In the genomic region with DNA sequence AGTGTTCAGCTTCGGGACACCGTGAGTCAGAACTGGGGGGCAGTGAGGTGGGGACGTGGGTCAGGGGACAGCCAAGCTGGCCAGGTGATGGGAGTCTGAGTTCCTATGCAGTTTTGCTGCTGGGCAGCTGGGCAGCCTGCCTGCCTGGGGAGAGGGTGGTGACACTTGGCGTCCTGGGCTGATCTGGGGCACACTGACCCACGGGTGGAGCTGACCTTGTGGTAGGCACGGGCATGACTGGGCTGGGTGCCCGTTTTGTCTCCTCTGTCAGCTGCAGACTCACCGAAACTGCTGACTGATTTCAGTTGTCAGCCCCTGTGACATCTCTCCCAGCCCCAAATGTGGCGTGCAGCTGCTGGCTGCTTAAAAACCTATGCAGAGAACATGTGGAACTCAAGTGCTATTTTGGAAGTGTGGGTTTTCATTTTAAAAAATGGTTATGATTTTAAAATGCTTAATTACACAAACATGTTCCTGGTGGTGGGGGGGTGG, we compare ENCODE assay signal across 9 cellular contexts. TPM values are rescaled to one million over a fixed set of nuclear protein-coding genes. Genes with fewer than 3 reads are reported as not detected.
A peak's percentile ranks its signal among the peaks of the same experiment; 100 is the strongest.
DNase-seq lines count a peak whose midpoint lies in the region; ATAC-seq and TF ChIP-seq lines count a peak whose summit lies in the region.
"Had no signal": no experiment of that assay in that cellular context is flagged by ENCODE, and none has a peak within 500 bp of the region (broad histone marks: within the 10 kb centered on the region; RNA-seq: fewer than 3 reads in every experiment).

No MANE protein-coding gene starts in this region.

- H3K4me3 ChIP-seq in body of pancreas (no peak overlapping the region), neuron (ENCODE audit: low read length) (peak overlapping the region; percentile 23), brain microvascular endothelial cell (ENCODE audit: low read depth, low read length) (no peak overlapping the region)
- H3K4me3 ChIP-seq: SK-N-MC had no signal

- ATAC-seq in HG03439 (IDR thresholded peaks at IDR 0.05; ENCODE audit: unreplicated experiment) (peak; percentile 96), body of pancreas (peak; percentile 88)

- DNase-seq in activated CD4-positive, alpha-beta T cell treated with anti-CD3 and anti-CD28 coated beads for 48 hours = peak; percentile 9
- no peak for DNase-seq in activated CD4-positive, alpha-beta T cell treated with anti-CD3 and anti-CD28 coated beads, Interleukin-2, amount 10 ng/mL, durations not matched to agents 24 days and 14 days
- DNase-seq in body of pancreas (peak; percentile 57 to 82 (median 72)), brain microvascular endothelial cell (no peak), SW 1271 (lab: John Stamatoyannopoulos, UW) (no peak), NCI-H2196 (lab: John Stamatoyannopoulos, UW; ENCODE audit: unreplicated experiment) (no peak)

- no peak for TF ChIP-seq POLR2A in body of pancreas (IDR thresholded peaks at IDR 0.05)

- H3K4me1 ChIP-seq in body of pancreas (peaks cover 14% of the 10 kb centered on the region), neuron (ENCODE audit: insufficient read depth, low read length) (peaks cover 45% of the 10 kb centered on the region)

- no peaks in the 10 kb centered on the region for H3K36me3 Mint-ChIP-seq in activated CD4-positive, alpha-beta T cell treated with anti-CD3 and anti-CD28 coated beads, Interleukin-2, amount 10 ng/mL, durations not matched to agents 24 days and 14 days (ENCODE audit: low read depth)

- no peak overlapping the region for H2AFZ ChIP-seq in neuron (ENCODE audit: low read depth, low read length)

- H3K4me3 Mint-ChIP-seq in activated CD4-positive, alpha-beta T cell treated with anti-CD3 and anti-CD28 coated beads, Interleukin-2, amount 10 ng/mL, durations not matched to agents 24 days and 14 days = no peak overlapping the region

- H3K27ac ChIP-seq in body of pancreas = peak overlapping the region in 1 of 4 donors; percentile 23
- H3K27ac ChIP-seq in brain microvascular endothelial cell = no peak overlapping the region
- H3K27ac ChIP-seq: SK-N-MC had no signal

- H3K36me3 ChIP-seq in body of pancreas (replicated peaks in 1 of 2; ENCODE audit: insufficient read depth in 1 of 2, low read depth in 2 of 2) (no peaks in the 10 kb centered on the region), neuron (ENCODE audit: insufficient read depth, low read length) (no peaks in the 10 kb centered on the region), brain microvascular endothelial cell (replicated peaks) (no peaks in the 10 kb centered on the region)

- no peak overlapping the region for H3K27ac Mint-ChIP-seq in activated CD4-positive, alpha-beta T cell treated with anti-CD3 and anti-CD28 coated beads, Interleukin-2, amount 10 ng/mL, durations not matched to agents 24 days and 14 days

- H3K4me1 Mint-ChIP-seq in activated CD4-positive, alpha-beta T cell treated with anti-CD3 and anti-CD28 coated beads, Interleukin-2, amount 10 ng/mL, durations not matched to agents 24 days and 14 days = peaks cover 5% of the 10 kb centered on the region

- intact Hi-C loops in activated CD4-positive, alpha-beta T cell treated with anti-CD3 and anti-CD28 coated beads, Interleukin-2, amount 10 ng/mL, durations not matched to agents 24 days and 14 days (cut with micrococcal nuclease) = no loop called here
- intact Hi-C loops in body of pancreas (cut with DNase I) = loop anchor here (10.0 kb wide), 1 partner anchor 46 kb away; no protein-coding TSS in a partner anchor

- peaks cover 12% of the 10 kb centered on the region for H3K27me3 Mint-ChIP-seq in activated CD4-positive, alpha-beta T cell treated with anti-CD3 and anti-CD28 coated beads, Interleukin-2, amount 10 ng/mL, durations not matched to agents 24 days and 14 days

- no peaks in the 10 kb centered on the region for H3K9me3 Mint-ChIP-seq in activated CD4-positive, alpha-beta T cell treated with anti-CD3 and anti-CD28 coated beads, Interleukin-2, amount 10 ng/mL, durations not matched to agents 24 days and 14 days

- in situ Hi-C loops in brain microvascular endothelial cell (cut with HindIII; ENCODE audit: low pct_ligation_motif_present, low sequenced_read_pairs) = no loop called here

- H3K27me3 ChIP-seq in body of pancreas (no peaks in the 10 kb centered on the region), neuron (ENCODE audit: insufficient read depth, low read length) (no peaks in the 10 kb centered on the region), brain microvascular endothelial cell (replicated peaks) (peaks cover 2% of the 10 kb centered on the region)

- TF ChIP-seq CTCF in body of pancreas (IDR thresholded peaks at IDR 0.05) (peak in 3 of 7 experiments; percentile 6 to 12 (median 11)), brain microvascular endothelial cell (IDR thresholded peaks at IDR 0.05; ENCODE audit: low read depth, low read length, missing control alignments) (no peak)

- no peaks in the 10 kb centered on the region for H3K9me3 ChIP-seq in body of pancreas
- H3K9me3 ChIP-seq in neuron (ENCODE audit: low read length) = peaks cover 9% of the 10 kb centered on the region

- 4 to 19% methylated on average over 8 to 9 of the region's 9 CpGs for WGBS in body of pancreas, 2 donors

RNA-seq across cellular contexts. Expression of gene E2F6, which starts 32.6 kb away (rescaled TPM):
- total RNA-seq in activated CD4-positive, alpha-beta T cell treated with anti-CD3 and anti-CD28 coated beads, Interleukin-2, amount 10 ng/mL, durations not matched to agents 24 days and 14 days = 20.3 and 22.9 TPM in 2 replicates
- total RNA-seq in body of pancreas = 10 to 100 TPM in 1 of 2 donors, 1 to 10 TPM in 1; 9.2 to 13.2 TPM

RNA-seq across cellular contexts. Expression of gene GREB1, which starts 35.3 kb away (rescaled TPM):
- 0.05 and 0.24 TPM in 2 replicates for total RNA-seq in activated CD4-positive, alpha-beta T cell treated with anti-CD3 and anti-CD28 coated beads, Interleukin-2, amount 10 ng/mL, durations not matched to agents 24 days and 14 days
- 10 to 100 TPM; 10.4 to 19.8 TPM for total RNA-seq in body of pancreas

Comparison
In these comparisons a context has a peak if more than half of its experiments do, and no peak if none do; other contexts are left out.
1. DNase-seq: peak in activated CD4-positive, alpha-beta T cell treated with anti-CD3 and anti-CD28 coated beads for 48 hours (single experiment) and body of pancreas (4 of 4); none in activated CD4-positive, alpha-beta T cell treated with anti-CD3 and anti-CD28 coated beads, Interleukin-2, amount 10 ng/mL, durations not matched to agents 24 days and 14 days (single experiment), brain microvascular endothelial cell (single experiment), SW 1271 (0 of 2) and NCI-H2196 (single experiment).